In genomic region chr9:130461218-130461630, GRCh38 we compare ENCODE assay signal across 8 cellular contexts. TPM values are rescaled to one million over a fixed set of nuclear protein-coding genes. Genes with fewer than 3 reads are reported as not detected.
DNase-seq lines count a peak whose midpoint lies in the region; ATAC-seq and TF ChIP-seq lines count a peak whose summit lies in the region.

No MANE protein-coding gene starts in this region.

- peaks cover 3% of the 10 kb centered on the region for H3K27me3 Mint-ChIP-seq in endodermal cell (ENCODE audit: insufficient read depth)
- peaks cover 8 to 12% of the 10 kb centered on the region in 2 donors for H3K27me3 Mint-ChIP-seq in natural killer cell treated with Interleukin-12 subunit alpha and Interleukin-12 subunit beta and Interleukin-15 and Interleukin-18, amount 100 ng/mL, for 72 hours

- no peak overlapping the region for H3K9ac ChIP-seq in endodermal cell (ENCODE audit: extremely low read depth, low read length, poor library complexity, severe bottlenecking)

- DNase-seq in NCI-H82 (lab: John Stamatoyannopoulos, UW), result peak; percentile 80
- no peak for DNase-seq in NCI-H82 treated with DMSO at 0.1 percent for 48 hours (lab: John Stamatoyannopoulos, UW; ENCODE audit: unreplicated experiment)
- peak; percentile 28 for DNase-seq in NCI-H345 treated with DMSO at 0.1 percent for 48 hours (lab: John Stamatoyannopoulos, UW; ENCODE audit: unreplicated experiment)
- DNase-seq in activated CD8-positive, alpha-beta memory T cell treated with anti-CD3 and anti-CD28 coated beads for 4 hours (ENCODE audit: low read depth in 2 of 2), result peak; percentile 33 to 42
- DNase-seq in endodermal cell, result peak; percentile 91
- DNase-seq in natural killer cell treated with Interleukin-12 subunit alpha and Interleukin-12 subunit beta and Interleukin-15 and Interleukin-18, amount 100 ng/mL, for 72 hours (ENCODE audit: low spot score), result no peak
- peak; percentile 55 for DNase-seq in stimulated activated naive CD4-positive, alpha-beta T cell treated with Interleukin-2 at 50 U/mL for 16 hours (lab: John Stamatoyannopoulos, UW)

- peak; percentile 97 for TF ChIP-seq CTCF in endodermal cell (conservative IDR thresholded peaks at IDR 0.05)

- no peaks in the 10 kb centered on the region for H3K4me1 Mint-ChIP-seq in endodermal cell
- no peaks in the 10 kb centered on the region for H3K4me1 Mint-ChIP-seq in natural killer cell treated with Interleukin-12 subunit alpha and Interleukin-12 subunit beta and Interleukin-15 and Interleukin-18, amount 100 ng/mL, for 72 hours (ENCODE audit: low read depth in 2 of 2)

- H3K36me3 Mint-ChIP-seq in endodermal cell (ENCODE audit: low read depth), result no peaks in the 10 kb centered on the region
- no peaks in the 10 kb centered on the region for H3K36me3 Mint-ChIP-seq in natural killer cell treated with Interleukin-12 subunit alpha and Interleukin-12 subunit beta and Interleukin-15 and Interleukin-18, amount 100 ng/mL, for 72 hours

- no peaks in the 10 kb centered on the region for H3K9me3 Mint-ChIP-seq in endodermal cell
- no peaks in the 10 kb centered on the region for H3K9me3 Mint-ChIP-seq in natural killer cell treated with Interleukin-12 subunit alpha and Interleukin-12 subunit beta and Interleukin-15 and Interleukin-18, amount 100 ng/mL, for 72 hours

- peak; percentile 57 to 63 for ATAC-seq in natural killer cell treated with Interleukin-12 subunit alpha and Interleukin-12 subunit beta and Interleukin-15 and Interleukin-18, amount 100 ng/mL, for 72 hours
- ATAC-seq in HG03045 (IDR thresholded peaks at IDR 0.05; ENCODE audit: unreplicated experiment), result no peak

- H3K4me3 Mint-ChIP-seq in endodermal cell, result no peak overlapping the region
- no peak overlapping the region for H3K4me3 Mint-ChIP-seq in natural killer cell treated with Interleukin-12 subunit alpha and Interleukin-12 subunit beta and Interleukin-15 and Interleukin-18, amount 100 ng/mL, for 72 hours

- H3K9me3 ChIP-seq in endodermal cell (ENCODE audit: control insufficient read depth, low read length), result no peaks in the 10 kb centered on the region

- no peak overlapping the region for H3K4me3 ChIP-seq in endodermal cell (ENCODE audit: low read length)

- no peaks in the 10 kb centered on the region for H3K4me1 ChIP-seq in endodermal cell (ENCODE audit: control insufficient read depth, insufficient read depth, low read length)

- no peaks in the 10 kb centered on the region for H3K36me3 ChIP-seq in endodermal cell (ENCODE audit: control insufficient read depth, insufficient read depth, low read length)

- H3K27me3 ChIP-seq in endodermal cell (ENCODE audit: control insufficient read depth, insufficient read depth, low read length, poor library complexity, severe bottlenecking), result peaks cover 4% of the 10 kb centered on the region

- 34% methylated on average over 22 of the region's 22 CpGs; no CpG with 5 or more reads in 1 of the 2 experiments for WGBS in endodermal cell (ENCODE audit: insufficient coverage in 1 of 2, insufficient read length in 1 of 2), 2 experiments

- H3K27ac ChIP-seq in endodermal cell (ENCODE audit: low read depth, low read length), result no peak overlapping the region

- H3K27ac Mint-ChIP-seq in endodermal cell, result no peak overlapping the region
- H3K27ac Mint-ChIP-seq in natural killer cell treated with Interleukin-12 subunit alpha and Interleukin-12 subunit beta and Interleukin-15 and Interleukin-18, amount 100 ng/mL, for 72 hours, result no peak overlapping the region

RNA-seq across cellular contexts. Expression of gene ASS1, which starts 16.5 kb away (rescaled TPM):
- 10 to 100 TPM; 30.9 to 57.2 TPM for total RNA-seq in endodermal cell
- polyA plus RNA-seq in endodermal cell (2013, experiment 1 of 2), result 37.9 TPM
- 30.1 TPM for polyA plus RNA-seq in endodermal cell (2013, experiment 2 of 2)
- not detected for total RNA-seq in natural killer cell treated with Interleukin-12 subunit alpha and Interleukin-12 subunit beta and Interleukin-15 and Interleukin-18, amount 100 ng/mL, for 72 hours

Comparison
In these comparisons a context has a peak if more than half of its experiments do, and no peak if none do; other contexts are left out.
1. DNase-seq: peak in NCI-H82 (single experiment), NCI-H345 treated with DMSO at 0.1 percent for 48 hours (single experiment), activated CD8-positive, alpha-beta memory T cell treated with anti-CD3 and anti-CD28 coated beads for 4 hours (2 of 2), endodermal cell (single experiment) and stimulated activated naive CD4-positive, alpha-beta T cell treated with Interleukin-2 at 50 U/mL for 16 hours (single experiment); none in NCI-H82 treated with DMSO at 0.1 percent for 48 hours (single experiment) and natural killer cell treated with Interleukin-12 subunit alpha and Interleukin-12 subunit beta and Interleukin-15 and Interleukin-18, amount 100 ng/mL, for 72 hours (single experiment).
2. RNA of gene ASS1, which starts 16.5 kb away (total RNA-seq): 30.9 to 57.2 TPM in endodermal cell; not detected in natural killer cell treated with Interleukin-12 subunit alpha and Interleukin-12 subunit beta and Interleukin-15 and Interleukin-18, amount 100 ng/mL, for 72 hours; every median in the first group is over 10 times any median in the second.